Comparison of ENCODE assay signal across 18 cellular contexts in genomic region chr7:100268882-100269281, GRCh38. TPM values are rescaled to one million over a fixed set of nuclear protein-coding genes. Genes with fewer than 3 reads are reported as not detected.
"Had no signal": no experiment of that assay in that cellular context is flagged by ENCODE, and none has a peak within 500 bp of the region (broad histone marks: within the 10 kb centered on the region; RNA-seq: fewer than 3 reads in every experiment).

No MANE protein-coding gene starts in this region.

RNA-seq across cellular contexts. Expression of gene SPDYE3, which starts 38.6 kb away (rescaled TPM):
- total RNA-seq: dermis microvascular lymphatic vessel endothelial cell; esophagus mucosa; gastroesophageal sphincter; heart left ventricle; kidney epithelial cell; left cardiac atrium; left lung; lower leg skin; lung microvascular endothelial cell; mesothelial cell of epicardium; mucosa of descending colon; natural killer cell treated with Interleukin-12 subunit alpha and Interleukin-12 subunit beta and Interleukin-15 and Interleukin-18, amount 100 ng/mL, for 72 hours; omental fat pad; pulmonary artery endothelial cell; thoracic aorta; tibial nerve; upper lobe of right lung; uterus had no signal

RNA-seq across cellular contexts. Expression of gene PVRIG, which starts 49.1 kb away (rescaled TPM):
- total RNA-seq: dermis microvascular lymphatic vessel endothelial cell, kidney epithelial cell, lung microvascular endothelial cell, mesothelial cell of epicardium, pulmonary artery endothelial cell had no signal
